In genomic region chr18:70021498-70021897, GRCh38 we compare ENCODE assay signal across 34 cellular contexts.
"Had no signal": no experiment of that assay in that cellular context is flagged by ENCODE, and none has a peak within 500 bp of the region (broad histone marks: within the 10 kb centered on the region; RNA-seq: fewer than 3 reads in every experiment).

No MANE protein-coding gene starts in this region.

- DNase-seq: activated B cell treated with CpG ODN at 0.5 μM for 24 hours; activated CD4-positive, alpha-beta memory T cell treated with anti-CD3 and anti-CD28 coated beads for 36 hours; activated CD4-positive, alpha-beta T cell treated with anti-CD3 and anti-CD28 coated beads for 4 hours; activated CD4-positive, alpha-beta T cell treated with anti-CD3 and anti-CD28 coated beads, Interleukin-2, amount 10 ng/mL, durations not matched to agents 24 days and 14 days; activated CD4-positive, alpha-beta T cell treated with anti-CD3 and anti-CD28 coated beads, Interleukin-2, amount 50 U/mL, for 1 hour; activated CD4-positive, alpha-beta T cell treated with anti-CD3 and anti-CD28 coated beads, Interleukin-2, amount 50 U/mL, for 4 hours; activated CD4-positive, CD25-positive, alpha-beta regulatory T cell treated with anti-CD3 and anti-CD28 coated beads, Interleukin-2, amount 50 U/mL, for 72 hours; activated CD8-positive, alpha-beta memory T cell treated with anti-CD3 and anti-CD28 coated beads, Interleukin-2, amount 50 U/mL, for 4 hours; activated CD8-positive, alpha-beta T cell treated with anti-CD3 and anti-CD28 coated beads for 36 hours; activated effector memory CD4-positive, alpha-beta T cell treated with anti-CD3 and anti-CD28 coated beads, Interleukin-2, amount 50 U/mL, for 16 hours; activated gamma-delta T cell treated with Interleukin-2 at 50 U/mL for 16 hours; activated naive CD4-positive, alpha-beta T cell; activated naive CD4-positive, alpha-beta T cell treated with anti-CD3 and anti-CD28 coated beads for 36 hours; activated naive CD4-positive, alpha-beta T cell treated with anti-CD3 and anti-CD28 coated beads, Interleukin-2, amount 50 U/mL, for 16 hours; activated naive CD8-positive, alpha-beta T cell treated with anti-CD3 and anti-CD28 coated beads for 36 hours; activated T-cell treated with anti-CD3 and anti-CD28 coated beads for 4 hours; activated T-cell treated with anti-CD3 and anti-CD28 coated beads, Interleukin-2, amount 50 U/mL, for 1 hour; activated T-cell treated with anti-CD3 and anti-CD28 coated beads, Interleukin-2, amount 50 U/mL, for 4 hours; activated T-cell treated with anti-CD3 and anti-CD28 coated beads, Interleukin-2, amount 50 U/mL, for 72 hours; adrenal gland; amniotic stem cell; aorta; brain microvascular endothelial cell; central memory CD4-positive, alpha-beta T cell; T-helper 1 cell; T-helper 2 cell; T-helper 9 cell had no signal

- H3K4me1 ChIP-seq: adrenal gland, breast epithelium had no signal

- H3K27me3 ChIP-seq: adrenal gland, body of pancreas, brain microvascular endothelial cell, breast epithelium had no signal

- FAIRE-seq: astrocyte, TTC549 had no signal

- ATAC-seq: activated CD8-positive, alpha-beta T cell treated with anti-CD3 and anti-CD28 coated beads for 36 hours; activated naive CD4-positive, alpha-beta T cell treated with anti-CD3 and anti-CD28 coated beads, Interleukin-2, amount 50 U/mL, for 72 hours; activated T-cell treated with anti-CD3 and anti-CD28 coated beads, Interleukin-2, amount 50 U/mL, for 4 hours; activated T-cell treated with anti-CD3 and anti-CD28 coated beads, Interleukin-2, amount 50 U/mL, for 72 hours; activated T-helper 17 cell treated with anti-CD3 and anti-CD28 coated beads, Interleukin-2, amount 50 U/mL, for 72 hours had no signal

- H3K9me3 ChIP-seq: adrenal gland, body of pancreas, breast epithelium had no signal

- H3K4me3 ChIP-seq: adrenal gland, body of pancreas, breast epithelium had no signal

- H3K36me3 ChIP-seq: adrenal gland, brain microvascular endothelial cell, breast epithelium had no signal

- H3K27ac ChIP-seq: adrenal gland, brain microvascular endothelial cell, breast epithelium, VCaP had no signal
